In the genomic region with DNA sequence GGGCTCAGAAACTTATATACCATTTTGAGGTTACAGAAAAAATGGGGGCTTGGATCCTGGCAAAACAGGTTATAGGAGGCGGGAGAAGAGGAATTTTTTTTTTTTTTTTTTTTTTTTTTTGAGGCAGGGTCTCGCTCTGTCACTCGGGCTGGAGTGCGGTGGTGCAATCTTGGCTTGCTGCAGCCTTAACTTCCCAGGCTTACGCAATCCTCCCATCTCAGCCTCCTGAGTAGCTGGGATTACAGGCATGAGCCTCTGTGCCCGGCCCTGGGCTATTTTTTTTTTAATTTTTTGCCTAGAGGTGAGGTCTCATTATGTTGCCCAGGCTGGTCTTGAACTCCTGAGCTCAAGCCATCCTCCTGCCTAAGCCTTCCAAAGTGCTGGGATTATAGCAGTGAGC, we compare ENCODE assay signal across 2 cellular contexts.
TF ChIP-seq lines count a peak whose summit lies in the region.

No MANE protein-coding gene starts in this region.

TF ChIP-seq in HepG2, 621 proteins besides CTCF, POLR2A, EP300 and RAD21:
- peak; percentile 64; the same call in 1 of the 2 replicates for TF ChIP-seq CEBPB (IDR thresholded peaks at IDR 0.05; ENCODE audit: borderline replicate concordance, low read depth, low read length)
- TF ChIP-seq CEBPG (CRISPR knock-in tag; IDR thresholded peaks at IDR 0.05), result 0 out of 2 replicates have a peak, but pooled peaks have one; percentile 38
- no peak for TF ChIP-seq HOMEZ (CRISPR knock-in tag; IDR thresholded peaks at IDR 0.05; ENCODE audit: low read depth)

TF ChIP-seq in K562, 482 proteins besides CTCF, POLR2A, EP300 and RAD21:
- no peak for TF ChIP-seq ETS2 (tag; IDR thresholded peaks at IDR 0.05; ENCODE audit: borderline replicate concordance, poor library complexity, severe bottlenecking)
- TF ChIP-seq TGIF2 (CRISPR knock-in tag; IDR thresholded peaks at IDR 0.05), result no peak
- TF ChIP-seq CEBPG (CRISPR knock-in tag; IDR thresholded peaks at IDR 0.05), result no peak
- TF ChIP-seq CEBPG (tag; conservative IDR thresholded peaks at IDR 0.05 in 1 of 2, IDR thresholded peaks at IDR 0.05 in 1 of 2), result 0 out of 4 replicates have a peak, but pooled peaks have one; percentile 21
- no peak for TF ChIP-seq TCF7L2 (IDR thresholded peaks at IDR 0.05; ENCODE audit: low read depth, low read length)
- TF ChIP-seq, protein P1, sequence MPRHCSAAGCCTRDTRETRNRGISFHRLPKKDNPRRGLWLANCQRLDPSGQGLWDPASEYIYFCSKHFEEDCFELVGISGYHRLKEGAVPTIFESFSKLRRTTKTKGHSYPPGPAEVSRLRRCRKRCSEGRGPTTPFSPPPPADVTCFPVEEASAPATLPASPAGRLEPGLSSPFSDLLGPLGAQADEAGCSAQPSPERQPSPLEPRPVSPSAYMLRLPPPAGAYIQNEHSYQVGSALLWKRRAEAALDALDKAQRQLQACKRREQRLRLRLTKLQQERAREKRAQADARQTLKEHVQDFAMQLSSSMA (CRISPR knock-in tag; IDR thresholded peaks at IDR 0.05), result no peak
- TF ChIP-seq C11orf30 (IDR thresholded peaks at IDR 0.05; ENCODE audit: low read depth), result no peak
- no peak for TF ChIP-seq AFF4 (CRISPR knock-in tag; IDR thresholded peaks at IDR 0.05)
- TF ChIP-seq HEY1 (CRISPR knock-in tag; IDR thresholded peaks at IDR 0.05; ENCODE audit: borderline replicate concordance), result no peak
- no peak for TF ChIP-seq BCOR (IDR thresholded peaks at IDR 0.05)
- TF ChIP-seq ZSCAN32 (CRISPR knock-in tag; IDR thresholded peaks at IDR 0.05), result no peak
- peak; percentile 70 for TF ChIP-seq CEBPB (tag; IDR thresholded peaks at IDR 0.05)
- TF ChIP-seq ZNF695 (CRISPR knock-in tag; IDR thresholded peaks at IDR 0.05), result no peak
